In genomic region chr16:71226229-71227141, GRCh38 we compare ENCODE assay signal across 19 cellular contexts. TPM values are rescaled to one million over a fixed set of nuclear protein-coding genes. Genes with fewer than 3 reads are reported as not detected.
DNase-seq lines count a peak whose midpoint lies in the region; ATAC-seq and TF ChIP-seq lines count a peak whose summit lies in the region.
"Had no signal": no experiment of that assay in that cellular context is flagged by ENCODE, and none has a peak within 500 bp of the region (broad histone marks: within the 10 kb centered on the region; RNA-seq: fewer than 3 reads in every experiment).

No MANE protein-coding gene starts in this region.

- H3K36me3 ChIP-seq in HEK293 (ENCODE audit: control insufficient read depth in 2 of 2, insufficient read depth in 1 of 2, low read length in 2 of 2) (no peaks in the 10 kb centered on the region), endodermal cell (ENCODE audit: control insufficient read depth, insufficient read depth, low read length) (no peaks in the 10 kb centered on the region), left ventricle myocardium inferior (no peaks in the 10 kb centered on the region)

- peaks cover 20% of the 10 kb centered on the region for H3K36me3 Mint-ChIP-seq in endodermal cell (ENCODE audit: low read depth)

- H3K27me3 Mint-ChIP-seq in endodermal cell (ENCODE audit: insufficient read depth): peaks cover 15% of the 10 kb centered on the region

- H3K9me3 Mint-ChIP-seq in endodermal cell: peaks cover 76% of the 10 kb centered on the region

- POLR2A ChIA-PET in HEK293 (lab: Yijun Ruan, JAX): no interaction called here

- H3K9me3 ChIP-seq in HEK293 (ENCODE audit: control insufficient read depth, insufficient read depth, low read depth, low read length) (no peaks in the 10 kb centered on the region), endodermal cell (ENCODE audit: control insufficient read depth, low read length) (peaks cover 47% of the 10 kb centered on the region), left ventricle myocardium inferior (replicated peaks) (peaks cover 73% of the 10 kb centered on the region)

- no peak for ATAC-seq in left ventricle myocardium superior
- ATAC-seq: GM23338, HCT116 had no signal

- H3K4me1 ChIP-seq in HEK293 (ENCODE audit: control insufficient read depth, insufficient read depth, low read length): no peaks in the 10 kb centered on the region
- no peaks in the 10 kb centered on the region for H3K4me1 ChIP-seq in endodermal cell (ENCODE audit: control insufficient read depth, insufficient read depth, low read length)
- H3K4me1 ChIP-seq in left ventricle myocardium inferior: no peaks in the 10 kb centered on the region

- CTCF ChIA-PET in HEK293 (lab: Yijun Ruan, JAX): no interaction called here

- H3K9ac ChIP-seq in endodermal cell (ENCODE audit: extremely low read depth, low read length, poor library complexity, severe bottlenecking): no peak overlapping the region

- H3K4me3 Mint-ChIP-seq in endodermal cell: no peak overlapping the region
- H3K4me3 Mint-ChIP-seq: CD4-positive, alpha-beta memory T cell; GM23338; H9; HFFc6 had no signal

- WGBS in endodermal cell (ENCODE audit: insufficient coverage in 1 of 2, insufficient read length in 1 of 2), 2 experiments: 69 to 83% methylated on average over 3 to 4 of the region's 5 CpGs

- intact Hi-C loops in left ventricle myocardium inferior (cut with micrococcal nuclease) (no loop called here), left ventricle myocardium superior (cut with micrococcal nuclease) (no loop called here)

- H3K4me1 Mint-ChIP-seq in endodermal cell: peaks cover 1% of the 10 kb centered on the region
- H3K4me1 Mint-ChIP-seq: CD4-positive, alpha-beta memory T cell had no signal

- TF ChIP-seq CTCF in HEK293 (tag by site-specific recombination; IDR thresholded peaks at IDR 0.05) (no peak), endodermal cell (conservative IDR thresholded peaks at IDR 0.05) (no peak), left ventricle myocardium inferior (IDR thresholded peaks at IDR 0.05; ENCODE audit: borderline replicate concordance) (no peak)

- no peak overlapping the region for H3K27ac ChIP-seq in HEK293 (ENCODE audit: extremely low read depth, low read depth, low read length)
- H3K27ac ChIP-seq in endodermal cell (ENCODE audit: low read depth, low read length): no peak overlapping the region
- H3K27ac ChIP-seq in left ventricle myocardium inferior (replicated peaks): no peak overlapping the region

- DNase-seq in NOMO-1 treated with DMSO at 0.1 percent for 48 hours (lab: John Stamatoyannopoulos, UW; ENCODE audit: unreplicated experiment) (peak; percentile 6), NOMO-1 treated with dmso at 0.1 percent for 144 hours (lab: John Stamatoyannopoulos, UW; ENCODE audit: unreplicated experiment) (no peak), MV-4-11 (lab: John Stamatoyannopoulos, UW) (peak; percentile 58), endodermal cell (no peak), left ventricle myocardium inferior (no peak), left ventricle myocardium superior (no peak)
- DNase-seq: C1 segment of cervical spinal cord; CD4-positive, alpha-beta memory T cell; COR-L47; DMS153; DMS79 treated with DMSO at 0.1 percent for 48 hours; GF-D8; H9; HFFc6 had no signal

- no peak overlapping the region for H3K4me3 ChIP-seq in HEK293 (ENCODE audit: low read depth, low read length)
- H3K4me3 ChIP-seq in endodermal cell (ENCODE audit: low read length): peak overlapping the region; percentile 13
- H3K4me3 ChIP-seq in left ventricle myocardium inferior: no peak overlapping the region
- H3K4me3 ChIP-seq: GM23338 had no signal

- H3K27me3 ChIP-seq in endodermal cell (ENCODE audit: control insufficient read depth, insufficient read depth, low read length, poor library complexity, severe bottlenecking) (no peaks in the 10 kb centered on the region), left ventricle myocardium inferior (ENCODE audit: low read depth) (peaks cover 25% of the 10 kb centered on the region)

- H3K27ac Mint-ChIP-seq in endodermal cell: no peak overlapping the region
- H3K27ac Mint-ChIP-seq: CD4-positive, alpha-beta memory T cell; GM23338; H9; HFFc6 had no signal

TF ChIP-seq in HEK293, 187 proteins besides CTCF, POLR2A, EP300 and RAD21:
- TF ChIP-seq ZNF132 (tag by site-specific recombination; IDR thresholded peaks at IDR 0.05; ENCODE audit: borderline replicate concordance) (no peak), GLI4 (tag by site-specific recombination; IDR thresholded peaks at IDR 0.05) (no peak), ATF2 (tag by site-specific recombination; IDR thresholded peaks at IDR 0.05; ENCODE audit: low read depth) (peak; percentile 26; the same call in 1 of the 2 replicates)
TF ChIP-seq in HEK293: peak in this region for 1.

RNA-seq across cellular contexts. Expression of gene HYDIN, which starts 4.0 kb away (rescaled TPM):
- 1 to 10 TPM; 6.4 to 7.7 TPM for total RNA-seq in endodermal cell
- polyA plus RNA-seq in endodermal cell (2013, experiment 1 of 2): 4.1 TPM
- 3.6 TPM for polyA plus RNA-seq in endodermal cell (2013, experiment 2 of 2)
- 1.6 TPM for total RNA-seq in left ventricle myocardium inferior
- 0.82 TPM for total RNA-seq in left ventricle myocardium superior
- total RNA-seq: A673; CD4-positive, alpha-beta memory T cell; G401 had no signal
- polyA plus RNA-seq: CD4-positive, alpha-beta memory T cell had no signal

Comparison
In these comparisons a context has a peak if more than half of its experiments do, and no peak if none do; other contexts are left out.
1. DNase-seq: peak in NOMO-1 treated with DMSO at 0.1 percent for 48 hours (single experiment) and MV-4-11 (single experiment); none in NOMO-1 treated with dmso at 0.1 percent for 144 hours (single experiment), endodermal cell (single experiment), left ventricle myocardium inferior (single experiment) and left ventricle myocardium superior (single experiment).